20 cellular contexts compared by ENCODE assay signal in genomic region chr20:47298624-47299023, GRCh38.
"Had no signal": no experiment of that assay in that cellular context is flagged by ENCODE, and none has a peak within 500 bp of the region (broad histone marks: within the 10 kb centered on the region; RNA-seq: fewer than 3 reads in every experiment).

No MANE protein-coding gene starts in this region.

- DNase-seq: effector memory CD8-positive, alpha-beta T cell; esophagus squamous epithelium; foreskin fibroblast; head of caudate nucleus; kidney; left cardiac atrium; mesendoderm; naive thymus-derived CD4-positive, alpha-beta T cell; occipital lobe; pancreas; right cardiac atrium; stimulated activated CD4-positive, alpha-beta T cell treated with anti-CD3 and anti-CD28 coated beads, Interleukin-4, amount 100 ng/mL, for 1 hour; stimulated activated naive CD8-positive, alpha-beta T cell treated with anti-CD3 and anti-CD28 coated beads, Interleukin-15, amount 100 ng/mL, for 72 hours; transverse colon had no signal

- H3K27ac Mint-ChIP-seq: effector memory CD8-positive, alpha-beta T cell; stimulated activated memory B cell treated with anti-CD40 and anti-IgM and Interleukin-4, amounts not matched to agents 10 μg/mL and 1 μg/mL and 100 μg/mL, for 72 hours; stimulated activated naive CD8-positive, alpha-beta T cell treated with anti-CD3 and anti-CD28 coated beads, Interleukin-15, amount 100 ng/mL, for 72 hours had no signal

- H3K9me3 Mint-ChIP-seq: effector memory CD8-positive, alpha-beta T cell; naive thymus-derived CD4-positive, alpha-beta T cell; stimulated activated memory B cell treated with anti-CD40 and anti-IgM and Interleukin-4, amounts not matched to agents 10 μg/mL and 1 μg/mL and 100 μg/mL, for 72 hours; stimulated activated naive CD8-positive, alpha-beta T cell treated with anti-CD3 and anti-CD28 coated beads, Interleukin-15, amount 100 ng/mL, for 72 hours had no signal

- H3K4me3 Mint-ChIP-seq: effector memory CD8-positive, alpha-beta T cell; naive thymus-derived CD4-positive, alpha-beta T cell; stimulated activated memory B cell treated with anti-CD40 and anti-IgM and Interleukin-4, amounts not matched to agents 10 μg/mL and 1 μg/mL and 100 μg/mL, for 72 hours; stimulated activated naive CD8-positive, alpha-beta T cell treated with anti-CD3 and anti-CD28 coated beads, Interleukin-15, amount 100 ng/mL, for 72 hours had no signal

- H3K27ac ChIP-seq: esophagus squamous epithelium, gastroesophageal sphincter, hepatocyte, pancreas, thoracic aorta, transverse colon had no signal

- H3K4me1 Mint-ChIP-seq: stimulated activated memory B cell treated with anti-CD40 and anti-IgM and Interleukin-4, amounts not matched to agents 10 μg/mL and 1 μg/mL and 100 μg/mL, for 72 hours had no signal

- H3K4me3 ChIP-seq: esophagus squamous epithelium, gastroesophageal sphincter, hepatocyte, pancreas, smooth muscle cell, thoracic aorta, transverse colon had no signal

- H3K9me3 ChIP-seq: esophagus squamous epithelium, gastroesophageal sphincter, pancreas, thoracic aorta, transverse colon had no signal

- FAIRE-seq: kidney, pancreas had no signal

- H3K4me2 ChIP-seq: hepatocyte, smooth muscle cell had no signal

- H3K27me3 Mint-ChIP-seq: effector memory CD8-positive, alpha-beta T cell; naive thymus-derived CD4-positive, alpha-beta T cell; progenitor cell of endocrine pancreas; stimulated activated memory B cell treated with anti-CD40 and anti-IgM and Interleukin-4, amounts not matched to agents 10 μg/mL and 1 μg/mL and 100 μg/mL, for 72 hours; stimulated activated naive CD8-positive, alpha-beta T cell treated with anti-CD3 and anti-CD28 coated beads, Interleukin-15, amount 100 ng/mL, for 72 hours had no signal

- ATAC-seq: effector memory CD8-positive, alpha-beta T cell; gastroesophageal sphincter; left cardiac atrium; naive thymus-derived CD4-positive, alpha-beta T cell; pancreas; right cardiac atrium; stimulated activated memory B cell treated with anti-CD40 and anti-IgM and Interleukin-4, amounts not matched to agents 10 μg/mL and 1 μg/mL and 100 μg/mL, for 72 hours; stimulated activated naive CD8-positive, alpha-beta T cell treated with anti-CD3 and anti-CD28 coated beads, Interleukin-15, amount 100 ng/mL, for 72 hours had no signal
